Comparison of ENCODE assay signal across 8 cellular contexts in genomic region chr7:101163281-101164070, GRCh38. TPM values are rescaled to one million over a fixed set of nuclear protein-coding genes. Genes with fewer than 3 reads are reported as not detected.
A peak's percentile ranks its signal among the peaks of the same experiment; 100 is the strongest.
DNase-seq lines count a peak whose midpoint lies in the region; ATAC-seq and TF ChIP-seq lines count a peak whose summit lies in the region.

No MANE protein-coding gene starts in this region.

- intact Hi-C loops in activated CD4-positive, alpha-beta T cell treated with anti-CD3 and anti-CD28 coated beads, Interleukin-2, amount 10 ng/mL, durations not matched to agents 24 days and 14 days (cut with micrococcal nuclease), result no loop called here
- intact Hi-C loops in activated CD8-positive, alpha-beta T cell treated with anti-CD3 and anti-CD28 coated beads for 36 hours (cut with micrococcal nuclease), result no loop called here

- no peak for TF ChIP-seq CTCF in activated CD8-positive, alpha-beta T cell treated with anti-CD3 and anti-CD28 coated beads for 36 hours (IDR thresholded peaks at IDR 0.05)

- CTCF ChIA-PET in activated CD8-positive, alpha-beta T cell treated with anti-CD3 and anti-CD28 coated beads for 36 hours (lab: Charles Lee), result interaction anchor here (0.8 to 2.7 kb wide), 3 partner anchors 8 to 20 kb away, joined by 3 to 27 read pairs (median 3); no protein-coding TSS in a partner anchor

- H3K4me3 Mint-ChIP-seq in activated CD4-positive, alpha-beta T cell treated with anti-CD3 and anti-CD28 coated beads, Interleukin-2, amount 10 ng/mL, durations not matched to agents 24 days and 14 days, result peak overlapping the region; percentile 79
- peak overlapping the region; percentile 55 for H3K4me3 Mint-ChIP-seq in activated CD8-positive, alpha-beta T cell treated with anti-CD3 and anti-CD28 coated beads for 36 hours
- peak overlapping the region; percentile 92 to 96 for H3K4me3 Mint-ChIP-seq in stimulated activated naive CD8-positive, alpha-beta T cell treated with anti-CD3 and anti-CD28 coated beads, Interleukin-15, amount 100 ng/mL, for 72 hours

- H3K36me3 Mint-ChIP-seq in activated CD4-positive, alpha-beta T cell treated with anti-CD3 and anti-CD28 coated beads, Interleukin-2, amount 10 ng/mL, durations not matched to agents 24 days and 14 days (ENCODE audit: low read depth), result peaks cover 15% of the 10 kb centered on the region
- H3K36me3 Mint-ChIP-seq in activated CD8-positive, alpha-beta T cell treated with anti-CD3 and anti-CD28 coated beads for 36 hours (ENCODE audit: low read depth), result peaks cover 16% of the 10 kb centered on the region

- H3K4me1 ChIP-seq in iPS DF 6.9 (ENCODE audit: control insufficient read depth, insufficient read depth, low read length), result peaks cover 15% of the 10 kb centered on the region; the same call in 1 of the 2 replicates

- H3K36me3 ChIP-seq in iPS DF 6.9 (ENCODE audit: control insufficient read depth, insufficient read depth, low read length), result 0 out of 2 replicates have a peak, but pooled peaks cover 4% of the 10 kb centered on the region

- no CpG with 5 or more reads among the region's 92 CpGs for WGBS in iPS DF 6.9 (ENCODE audit: insufficient coverage, insufficient read length)

- peak; percentile 86 for DNase-seq in activated CD4-positive, alpha-beta T cell treated with anti-CD3 and anti-CD28 coated beads, Interleukin-2, amount 10 ng/mL, durations not matched to agents 24 days and 14 days
- DNase-seq in activated CD4-positive, alpha-beta T cell treated with anti-CD3 and anti-CD28 coated beads, Interleukin-2, amount 50 U/mL, for 48 hours, result no peak
- peak; percentile 75 for DNase-seq in NCI-H146 treated with DMSO at 0.1 percent for 48 hours (lab: John Stamatoyannopoulos, UW; ENCODE audit: unreplicated experiment)
- DNase-seq in activated CD8-positive, alpha-beta T cell treated with anti-CD3 and anti-CD28 coated beads for 36 hours, result no peak
- no peak for DNase-seq in iPS DF 6.9 (ENCODE audit: low read depth, low spot score)
- DNase-seq in stimulated activated naive CD8-positive, alpha-beta T cell treated with anti-CD3 and anti-CD28 coated beads, Interleukin-15, amount 100 ng/mL, for 72 hours, result peak in 1 of 2 donors; percentile 23
- DNase-seq in GM19238 (ENCODE audit: insufficient read length, low spot score), result no peak

- peaks cover 4% of the 10 kb centered on the region for H3K9me3 Mint-ChIP-seq in activated CD4-positive, alpha-beta T cell treated with anti-CD3 and anti-CD28 coated beads, Interleukin-2, amount 10 ng/mL, durations not matched to agents 24 days and 14 days
- H3K9me3 Mint-ChIP-seq in activated CD8-positive, alpha-beta T cell treated with anti-CD3 and anti-CD28 coated beads for 36 hours, result no peaks in the 10 kb centered on the region
- no peaks in the 10 kb centered on the region for H3K9me3 Mint-ChIP-seq in stimulated activated naive CD8-positive, alpha-beta T cell treated with anti-CD3 and anti-CD28 coated beads, Interleukin-15, amount 100 ng/mL, for 72 hours

- no peak overlapping the region for H3K27ac Mint-ChIP-seq in activated CD4-positive, alpha-beta T cell treated with anti-CD3 and anti-CD28 coated beads, Interleukin-2, amount 10 ng/mL, durations not matched to agents 24 days and 14 days
- no peak overlapping the region for H3K27ac Mint-ChIP-seq in activated CD8-positive, alpha-beta T cell treated with anti-CD3 and anti-CD28 coated beads for 36 hours
- H3K27ac Mint-ChIP-seq in stimulated activated naive CD8-positive, alpha-beta T cell treated with anti-CD3 and anti-CD28 coated beads, Interleukin-15, amount 100 ng/mL, for 72 hours, result no peak overlapping the region

- H3K27me3 Mint-ChIP-seq in activated CD4-positive, alpha-beta T cell treated with anti-CD3 and anti-CD28 coated beads, Interleukin-2, amount 10 ng/mL, durations not matched to agents 24 days and 14 days, result peaks cover 44% of the 10 kb centered on the region
- peaks cover 39% of the 10 kb centered on the region for H3K27me3 Mint-ChIP-seq in activated CD8-positive, alpha-beta T cell treated with anti-CD3 and anti-CD28 coated beads for 36 hours
- H3K27me3 Mint-ChIP-seq in stimulated activated naive CD8-positive, alpha-beta T cell treated with anti-CD3 and anti-CD28 coated beads, Interleukin-15, amount 100 ng/mL, for 72 hours, result peaks cover 72% of the 10 kb centered on the region

- H3K27me3 ChIP-seq in iPS DF 6.9 (ENCODE audit: control insufficient read depth, insufficient read depth, low read length), result peaks cover 8% of the 10 kb centered on the region; the same call in 1 of the 2 replicates

- POLR2A ChIA-PET in activated CD8-positive, alpha-beta T cell treated with anti-CD3 and anti-CD28 coated beads for 36 hours (lab: Charles Lee), result interaction anchor here (0.9 to 1.5 kb wide), 3 partner anchors 9 to 29 kb away, joined by 3 to 5 read pairs (median 3); no protein-coding TSS in a partner anchor

- H3K4me3 ChIP-seq in iPS DF 6.9 (ENCODE audit: low read length), result peak overlapping the region; percentile 55; the same call in 1 of the 2 replicates

- H3K9me3 ChIP-seq in iPS DF 6.9 (ENCODE audit: control insufficient read depth, insufficient read depth, low read length), result no peaks in the 10 kb centered on the region

- H3K27ac ChIP-seq in iPS DF 6.9 (ENCODE audit: low read length), result no peak overlapping the region

- peak; percentile 3 for ATAC-seq in activated CD8-positive, alpha-beta T cell treated with anti-CD3 and anti-CD28 coated beads for 36 hours
- peak; percentile 9 for ATAC-seq in stimulated activated naive CD8-positive, alpha-beta T cell treated with anti-CD3 and anti-CD28 coated beads, Interleukin-15, amount 100 ng/mL, for 72 hours
- no peak for ATAC-seq in GM21381 (IDR thresholded peaks at IDR 0.05; ENCODE audit: unreplicated experiment)

- H3K4me1 Mint-ChIP-seq in activated CD4-positive, alpha-beta T cell treated with anti-CD3 and anti-CD28 coated beads, Interleukin-2, amount 10 ng/mL, durations not matched to agents 24 days and 14 days, result peaks cover 32% of the 10 kb centered on the region
- H3K4me1 Mint-ChIP-seq in activated CD8-positive, alpha-beta T cell treated with anti-CD3 and anti-CD28 coated beads for 36 hours (ENCODE audit: low read depth), result peaks cover 36% of the 10 kb centered on the region
- peaks cover 51% of the 10 kb centered on the region for H3K4me1 Mint-ChIP-seq in stimulated activated naive CD8-positive, alpha-beta T cell treated with anti-CD3 and anti-CD28 coated beads, Interleukin-15, amount 100 ng/mL, for 72 hours

RNA-seq across cellular contexts. Expression of gene VGF, which starts 1.9 kb away (rescaled TPM):
- 0.23 and 0.28 TPM in 2 replicates for total RNA-seq in activated CD4-positive, alpha-beta T cell treated with anti-CD3 and anti-CD28 coated beads, Interleukin-2, amount 10 ng/mL, durations not matched to agents 24 days and 14 days
- total RNA-seq in activated CD8-positive, alpha-beta T cell treated with anti-CD3 and anti-CD28 coated beads for 36 hours, result not detected

RNA-seq across cellular contexts. Expression of gene AP1S1, which starts 9.2 kb away (rescaled TPM):
- 44.2 and 49.2 TPM in 2 replicates for total RNA-seq in activated CD4-positive, alpha-beta T cell treated with anti-CD3 and anti-CD28 coated beads, Interleukin-2, amount 10 ng/mL, durations not matched to agents 24 days and 14 days
- total RNA-seq in activated CD8-positive, alpha-beta T cell treated with anti-CD3 and anti-CD28 coated beads for 36 hours, result 10 to 100 TPM; 35.6 to 39.5 TPM

RNA-seq across cellular contexts. Expression of gene NAT16, which starts 16.6 kb away (rescaled TPM):
- total RNA-seq in activated CD4-positive, alpha-beta T cell treated with anti-CD3 and anti-CD28 coated beads, Interleukin-2, amount 10 ng/mL, durations not matched to agents 24 days and 14 days, result not detected in 2 replicates
- not detected for total RNA-seq in activated CD8-positive, alpha-beta T cell treated with anti-CD3 and anti-CD28 coated beads for 36 hours

RNA-seq across cellular contexts. Expression of gene SERPINE1, which starts 36.6 kb away (rescaled TPM):
- 0.33 and 0.45 TPM in 2 replicates for total RNA-seq in activated CD4-positive, alpha-beta T cell treated with anti-CD3 and anti-CD28 coated beads, Interleukin-2, amount 10 ng/mL, durations not matched to agents 24 days and 14 days
- 1 to 10 TPM; 1.2 to 1.3 TPM for total RNA-seq in activated CD8-positive, alpha-beta T cell treated with anti-CD3 and anti-CD28 coated beads for 36 hours

RNA-seq across cellular contexts. Expression of gene MOGAT3, which starts 37.4 kb away (rescaled TPM):
- not detected in 2 replicates for total RNA-seq in activated CD4-positive, alpha-beta T cell treated with anti-CD3 and anti-CD28 coated beads, Interleukin-2, amount 10 ng/mL, durations not matched to agents 24 days and 14 days
- not detected for total RNA-seq in activated CD8-positive, alpha-beta T cell treated with anti-CD3 and anti-CD28 coated beads for 36 hours

Comparison
In these comparisons a context has a peak if more than half of its experiments do, and no peak if none do; other contexts are left out.
1. DNase-seq: peak in activated CD4-positive, alpha-beta T cell treated with anti-CD3 and anti-CD28 coated beads, Interleukin-2, amount 10 ng/mL, durations not matched to agents 24 days and 14 days (single experiment) and NCI-H146 treated with DMSO at 0.1 percent for 48 hours (single experiment); none in activated CD4-positive, alpha-beta T cell treated with anti-CD3 and anti-CD28 coated beads, Interleukin-2, amount 50 U/mL, for 48 hours (0 of 2), activated CD8-positive, alpha-beta T cell treated with anti-CD3 and anti-CD28 coated beads for 36 hours (single experiment), iPS DF 6.9 (single experiment) and GM19238 (single experiment).
2. Peak in every context shown above with its lines, with median percentiles within 50 percentile points of each other: H3K4me3 Mint-ChIP-seq.